Comparison of ENCODE assay signal across 1 cellular context in the genomic region with DNA sequence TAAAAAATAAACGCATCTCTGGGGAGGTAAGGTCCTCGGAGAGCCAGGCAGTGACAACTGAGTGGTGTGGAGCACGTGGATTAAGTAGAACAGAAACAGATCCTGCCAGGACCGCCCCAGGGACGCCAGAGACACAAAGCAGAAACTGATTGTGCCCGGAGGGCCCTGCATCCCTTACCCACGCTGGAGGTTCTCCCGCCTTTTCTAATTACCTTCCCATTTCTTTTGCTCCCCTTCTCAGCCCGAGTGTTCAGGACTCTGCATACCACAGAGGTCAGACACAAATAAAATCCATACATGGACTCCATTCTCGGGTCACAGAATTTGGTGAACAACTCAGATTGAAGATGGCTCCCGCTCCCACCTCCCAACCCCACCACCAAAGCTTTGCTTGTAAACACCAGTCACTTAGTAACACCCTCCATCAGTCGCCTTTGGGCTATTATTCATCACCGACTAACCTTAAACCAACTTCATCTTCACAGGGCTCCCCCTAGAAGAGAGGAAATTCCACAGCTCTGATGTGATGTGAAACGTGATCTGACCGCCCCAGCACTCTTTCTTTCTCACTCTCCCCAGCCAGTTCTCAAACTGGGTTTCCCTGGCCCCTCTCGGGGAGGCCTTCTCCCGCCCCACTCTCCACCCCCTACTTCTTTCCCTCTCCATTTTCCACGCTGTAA.
TF ChIP-seq lines count a peak whose summit lies in the region.

No MANE protein-coding gene starts in this region.

TF ChIP-seq in WTC11, 78 proteins besides CTCF, POLR2A, EP300 and RAD21 (continued from another document):
- TF ChIP-seq, protein P1, sequence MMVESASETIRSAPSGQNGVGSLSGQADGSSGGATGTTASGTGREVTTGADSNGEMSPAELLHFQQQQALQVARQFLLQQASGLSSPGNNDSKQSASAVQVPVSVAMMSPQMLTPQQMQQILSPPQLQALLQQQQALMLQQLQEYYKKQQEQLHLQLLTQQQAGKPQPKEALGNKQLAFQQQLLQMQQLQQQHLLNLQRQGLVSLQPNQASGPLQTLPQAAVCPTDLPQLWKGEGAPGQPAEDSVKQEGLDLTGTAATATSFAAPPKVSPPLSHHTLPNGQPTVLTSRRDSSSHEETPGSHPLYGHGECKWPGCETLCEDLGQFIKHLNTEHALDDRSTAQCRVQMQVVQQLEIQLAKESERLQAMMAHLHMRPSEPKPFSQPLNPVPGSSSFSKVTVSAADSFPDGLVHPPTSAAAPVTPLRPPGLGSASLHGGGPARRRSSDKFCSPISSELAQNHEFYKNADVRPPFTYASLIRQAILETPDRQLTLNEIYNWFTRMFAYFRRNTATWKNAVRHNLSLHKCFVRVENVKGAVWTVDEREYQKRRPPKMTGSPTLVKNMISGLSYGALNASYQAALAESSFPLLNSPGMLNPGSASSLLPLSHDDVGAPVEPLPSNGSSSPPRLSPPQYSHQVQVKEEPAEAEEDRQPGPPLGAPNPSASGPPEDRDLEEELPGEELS (CRISPR knock-in tag; IDR thresholded peaks at IDR 0.05), result no peak
- TF ChIP-seq ZNF416 (CRISPR knock-in tag; IDR thresholded peaks at IDR 0.05), result peak; percentile 77; the same call in 1 of the 2 replicates
- no peak for TF ChIP-seq FOXK1 (CRISPR knock-in tag; IDR thresholded peaks at IDR 0.05)
- TF ChIP-seq ELF4 (CRISPR knock-in tag; IDR thresholded peaks at IDR 0.05; ENCODE audit: low read depth), result no peak
- 0 out of 2 replicates have a peak, but pooled peaks have one; percentile 39 for TF ChIP-seq FOXP1 (CRISPR knock-in tag; IDR thresholded peaks at IDR 0.05; ENCODE audit: borderline replicate concordance)
- TF ChIP-seq NFATC4 (CRISPR knock-in tag; IDR thresholded peaks at IDR 0.05), result peak; percentile 55; the same call in 1 of the 2 replicates
- TF ChIP-seq, protein P2, sequence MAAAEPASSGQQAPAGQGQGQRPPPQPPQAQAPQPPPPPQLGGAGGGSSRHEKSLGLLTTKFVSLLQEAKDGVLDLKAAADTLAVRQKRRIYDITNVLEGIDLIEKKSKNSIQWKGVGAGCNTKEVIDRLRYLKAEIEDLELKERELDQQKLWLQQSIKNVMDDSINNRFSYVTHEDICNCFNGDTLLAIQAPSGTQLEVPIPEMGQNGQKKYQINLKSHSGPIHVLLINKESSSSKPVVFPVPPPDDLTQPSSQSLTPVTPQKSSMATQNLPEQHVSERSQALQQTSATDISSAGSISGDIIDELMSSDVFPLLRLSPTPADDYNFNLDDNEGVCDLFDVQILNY (CRISPR knock-in tag; IDR thresholded peaks at IDR 0.05), result peak; percentile 46; the same call in 1 of the 2 replicates
- TF ChIP-seq, protein P3, sequence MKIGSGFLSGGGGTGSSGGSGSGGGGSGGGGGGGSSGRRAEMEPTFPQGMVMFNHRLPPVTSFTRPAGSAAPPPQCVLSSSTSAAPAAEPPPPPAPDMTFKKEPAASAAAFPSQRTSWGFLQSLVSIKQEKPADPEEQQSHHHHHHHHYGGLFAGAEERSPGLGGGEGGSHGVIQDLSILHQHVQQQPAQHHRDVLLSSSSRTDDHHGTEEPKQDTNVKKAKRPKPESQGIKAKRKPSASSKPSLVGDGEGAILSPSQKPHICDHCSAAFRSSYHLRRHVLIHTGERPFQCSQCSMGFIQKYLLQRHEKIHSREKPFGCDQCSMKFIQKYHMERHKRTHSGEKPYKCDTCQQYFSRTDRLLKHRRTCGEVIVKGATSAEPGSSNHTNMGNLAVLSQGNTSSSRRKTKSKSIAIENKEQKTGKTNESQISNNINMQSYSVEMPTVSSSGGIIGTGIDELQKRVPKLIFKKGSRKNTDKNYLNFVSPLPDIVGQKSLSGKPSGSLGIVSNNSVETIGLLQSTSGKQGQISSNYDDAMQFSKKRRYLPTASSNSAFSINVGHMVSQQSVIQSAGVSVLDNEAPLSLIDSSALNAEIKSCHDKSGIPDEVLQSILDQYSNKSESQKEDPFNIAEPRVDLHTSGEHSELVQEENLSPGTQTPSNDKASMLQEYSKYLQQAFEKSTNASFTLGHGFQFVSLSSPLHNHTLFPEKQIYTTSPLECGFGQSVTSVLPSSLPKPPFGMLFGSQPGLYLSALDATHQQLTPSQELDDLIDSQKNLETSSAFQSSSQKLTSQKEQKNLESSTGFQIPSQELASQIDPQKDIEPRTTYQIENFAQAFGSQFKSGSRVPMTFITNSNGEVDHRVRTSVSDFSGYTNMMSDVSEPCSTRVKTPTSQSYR (CRISPR knock-in tag; IDR thresholded peaks at IDR 0.05), result no peak
- TF ChIP-seq, protein P4, sequence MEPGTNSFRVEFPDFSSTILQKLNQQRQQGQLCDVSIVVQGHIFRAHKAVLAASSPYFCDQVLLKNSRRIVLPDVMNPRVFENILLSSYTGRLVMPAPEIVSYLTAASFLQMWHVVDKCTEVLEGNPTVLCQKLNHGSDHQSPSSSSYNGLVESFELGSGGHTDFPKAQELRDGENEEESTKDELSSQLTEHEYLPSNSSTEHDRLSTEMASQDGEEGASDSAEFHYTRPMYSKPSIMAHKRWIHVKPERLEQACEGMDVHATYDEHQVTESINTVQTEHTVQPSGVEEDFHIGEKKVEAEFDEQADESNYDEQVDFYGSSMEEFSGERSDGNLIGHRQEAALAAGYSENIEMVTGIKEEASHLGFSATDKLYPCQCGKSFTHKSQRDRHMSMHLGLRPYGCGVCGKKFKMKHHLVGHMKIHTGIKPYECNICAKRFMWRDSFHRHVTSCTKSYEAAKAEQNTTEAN (CRISPR knock-in tag; IDR thresholded peaks at IDR 0.05), result peak; percentile 61; the same call in 1 of the 2 replicates
- TF ChIP-seq GRHL2 (CRISPR knock-in tag; IDR thresholded peaks at IDR 0.05; ENCODE audit: insufficient replicate concordance, severe bottlenecking), result no peak
- TF ChIP-seq, protein P5, sequence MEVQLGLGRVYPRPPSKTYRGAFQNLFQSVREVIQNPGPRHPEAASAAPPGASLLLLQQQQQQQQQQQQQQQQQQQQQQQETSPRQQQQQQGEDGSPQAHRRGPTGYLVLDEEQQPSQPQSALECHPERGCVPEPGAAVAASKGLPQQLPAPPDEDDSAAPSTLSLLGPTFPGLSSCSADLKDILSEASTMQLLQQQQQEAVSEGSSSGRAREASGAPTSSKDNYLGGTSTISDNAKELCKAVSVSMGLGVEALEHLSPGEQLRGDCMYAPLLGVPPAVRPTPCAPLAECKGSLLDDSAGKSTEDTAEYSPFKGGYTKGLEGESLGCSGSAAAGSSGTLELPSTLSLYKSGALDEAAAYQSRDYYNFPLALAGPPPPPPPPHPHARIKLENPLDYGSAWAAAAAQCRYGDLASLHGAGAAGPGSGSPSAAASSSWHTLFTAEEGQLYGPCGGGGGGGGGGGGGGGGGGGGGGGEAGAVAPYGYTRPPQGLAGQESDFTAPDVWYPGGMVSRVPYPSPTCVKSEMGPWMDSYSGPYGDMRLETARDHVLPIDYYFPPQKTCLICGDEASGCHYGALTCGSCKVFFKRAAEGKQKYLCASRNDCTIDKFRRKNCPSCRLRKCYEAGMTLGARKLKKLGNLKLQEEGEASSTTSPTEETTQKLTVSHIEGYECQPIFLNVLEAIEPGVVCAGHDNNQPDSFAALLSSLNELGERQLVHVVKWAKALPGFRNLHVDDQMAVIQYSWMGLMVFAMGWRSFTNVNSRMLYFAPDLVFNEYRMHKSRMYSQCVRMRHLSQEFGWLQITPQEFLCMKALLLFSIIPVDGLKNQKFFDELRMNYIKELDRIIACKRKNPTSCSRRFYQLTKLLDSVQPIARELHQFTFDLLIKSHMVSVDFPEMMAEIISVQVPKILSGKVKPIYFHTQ (CRISPR knock-in tag; IDR thresholded peaks at IDR 0.05), result 0 out of 2 replicates have a peak, but pooled peaks have one; percentile 70
- 0 out of 2 replicates have a peak, but pooled peaks have one; percentile 24 for TF ChIP-seq ZNF232 (CRISPR knock-in tag; IDR thresholded peaks at IDR 0.05)
- TF ChIP-seq NFE2L1 (CRISPR knock-in tag; IDR thresholded peaks at IDR 0.05), result no peak
- TF ChIP-seq JAZF1 (CRISPR knock-in tag; IDR thresholded peaks at IDR 0.05), result no peak
- TF ChIP-seq, protein P6, sequence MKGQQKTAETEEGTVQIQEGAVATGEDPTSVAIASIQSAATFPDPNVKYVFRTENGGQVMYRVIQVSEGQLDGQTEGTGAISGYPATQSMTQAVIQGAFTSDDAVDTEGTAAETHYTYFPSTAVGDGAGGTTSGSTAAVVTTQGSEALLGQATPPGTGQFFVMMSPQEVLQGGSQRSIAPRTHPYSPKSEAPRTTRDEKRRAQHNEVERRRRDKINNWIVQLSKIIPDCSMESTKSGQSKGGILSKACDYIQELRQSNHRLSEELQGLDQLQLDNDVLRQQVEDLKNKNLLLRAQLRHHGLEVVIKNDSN (CRISPR knock-in tag; IDR thresholded peaks at IDR 0.05), result no peak
- TF ChIP-seq MYBL2 (CRISPR knock-in tag; IDR thresholded peaks at IDR 0.05), result 0 out of 2 replicates have a peak, but pooled peaks have one; percentile 58
- TF ChIP-seq, protein P7, sequence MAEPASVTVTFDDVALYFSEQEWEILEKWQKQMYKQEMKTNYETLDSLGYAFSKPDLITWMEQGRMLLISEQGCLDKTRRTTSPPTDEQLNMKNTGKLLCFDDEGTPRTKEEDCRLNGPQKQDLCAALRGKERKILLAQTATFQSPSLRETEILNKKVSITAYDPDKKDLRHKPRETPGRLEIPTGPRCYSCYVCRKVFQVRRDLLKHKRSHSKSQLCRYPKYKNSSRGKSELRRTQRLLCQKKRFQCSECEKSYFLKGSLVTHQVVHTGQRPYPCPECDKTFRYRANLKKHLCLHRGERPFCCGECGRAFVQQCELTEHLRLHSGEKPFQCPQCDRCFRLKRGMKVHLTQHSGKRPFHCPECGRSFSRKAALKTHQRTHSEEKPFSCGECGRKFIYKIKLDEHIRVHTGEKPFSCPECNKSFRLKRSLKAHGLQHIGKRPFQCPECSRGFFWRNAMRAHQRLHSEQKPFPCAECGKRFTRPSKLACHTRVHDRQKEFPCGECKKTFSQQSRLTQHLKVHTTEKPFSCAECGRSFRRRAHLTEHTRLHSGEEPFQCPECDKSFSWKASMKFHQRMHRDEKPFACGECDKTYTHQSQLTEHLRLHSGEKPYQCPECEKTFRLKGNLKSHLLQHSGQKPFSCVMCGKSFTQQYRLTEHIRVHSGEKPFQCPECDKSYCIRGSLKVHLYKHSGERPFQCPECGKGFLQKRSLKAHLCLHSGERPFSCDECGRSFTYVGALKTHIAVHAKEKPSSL (CRISPR knock-in tag; conservative IDR thresholded peaks at IDR 0.05), result peak; percentile 53; the same call in 1 of the 2 replicates
- no peak for TF ChIP-seq RORB (CRISPR knock-in tag; IDR thresholded peaks at IDR 0.05)
- TF ChIP-seq ZNF317 (CRISPR knock-in tag; IDR thresholded peaks at IDR 0.05; ENCODE audit: borderline replicate concordance, low read depth), result no peak
- TF ChIP-seq ZNF219 (CRISPR knock-in tag; IDR thresholded peaks at IDR 0.05; ENCODE audit: borderline replicate concordance), result no peak
